Comparison of ENCODE assay signal across 33 cellular contexts in the genomic region with DNA sequence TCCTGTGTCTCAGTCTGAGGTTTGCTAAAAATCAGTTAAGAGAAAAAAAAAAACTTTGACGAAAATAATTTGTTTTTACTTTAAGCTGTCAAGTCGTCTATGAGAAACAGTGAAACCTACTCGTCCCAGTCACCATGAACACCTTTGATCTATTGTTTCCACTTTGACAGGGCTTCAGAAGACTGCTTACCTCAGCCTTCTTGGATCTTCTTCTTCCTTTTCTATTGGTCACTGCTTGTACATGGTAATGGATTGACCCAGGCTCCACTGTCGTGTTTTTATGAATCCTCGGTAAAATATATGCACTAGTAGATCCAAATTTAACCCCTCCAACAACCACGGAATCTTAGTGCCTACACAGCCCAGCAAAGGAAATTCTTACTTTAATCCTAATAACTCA. TPM values are rescaled to one million over a fixed set of nuclear protein-coding genes. Genes with fewer than 3 reads are reported as not detected.
"Had no signal": no experiment of that assay in that cellular context is flagged by ENCODE, and none has a peak within 500 bp of the region (broad histone marks: within the 10 kb centered on the region; RNA-seq: fewer than 3 reads in every experiment).

A gene with protein sequence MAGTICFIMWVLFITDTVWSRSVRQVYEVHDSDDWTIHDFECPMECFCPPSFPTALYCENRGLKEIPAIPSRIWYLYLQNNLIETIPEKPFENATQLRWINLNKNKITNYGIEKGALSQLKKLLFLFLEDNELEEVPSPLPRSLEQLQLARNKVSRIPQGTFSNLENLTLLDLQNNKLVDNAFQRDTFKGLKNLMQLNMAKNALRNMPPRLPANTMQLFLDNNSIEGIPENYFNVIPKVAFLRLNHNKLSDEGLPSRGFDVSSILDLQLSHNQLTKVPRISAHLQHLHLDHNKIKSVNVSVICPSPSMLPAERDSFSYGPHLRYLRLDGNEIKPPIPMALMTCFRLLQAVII (minus strand): TSS at position 254 of the 400 bp plus-strand sequence. CDS start 1,743 bp downstream, outside the sequence.

- H3K9ac ChIP-seq: neural progenitor cell had no signal

- H3K4me3 ChIP-seq: left lung, lower lobe of right lung, neural progenitor cell, ovary, right atrium auricular region, right lobe of liver, smooth muscle cell, tibial nerve, upper lobe of left lung had no signal

- H2AFZ ChIP-seq: neural progenitor cell had no signal

- H3K27ac ChIP-seq: left lung, lower lobe of right lung, neural progenitor cell, neutrophil, ovary, right atrium auricular region, right lobe of liver, tibial nerve, upper lobe of left lung had no signal

- H3K9me3 ChIP-seq: left lung, lower lobe of right lung, neutrophil, ovary, right atrium auricular region, right lobe of liver, tibial nerve, upper lobe of left lung had no signal

- ATAC-seq: left colon; left lung; lower lobe of right lung; natural killer cell; right lobe of liver; stimulated activated memory B cell treated with anti-CD40 and anti-IgM and Interleukin-4, amounts not matched to agents 10 μg/mL and 1 μg/mL and 100 μg/mL, for 72 hours; stimulated activated naive CD8-positive, alpha-beta T cell treated with anti-CD3 and anti-CD28 coated beads, Interleukin-15, amount 100 ng/mL, for 72 hours had no signal

- H3K4me2 ChIP-seq: neural progenitor cell, smooth muscle cell had no signal

- H3K36me3 ChIP-seq: left lung, lower lobe of right lung, neural progenitor cell, neutrophil, ovary, right atrium auricular region, right lobe of liver, tibial nerve, upper lobe of left lung had no signal

- DNase-seq: hypothalamus; immature natural killer cell; kidney; left colon; left lung; lower lobe of right lung; mammary epithelial cell; mesenchymal stem cell; naive B cell; natural killer cell; nephron progenitor cell; occipital lobe; ovary; right lobe of liver; stimulated activated CD4-positive, alpha-beta T cell treated with anti-CD3 and anti-CD28 coated beads, Interleukin-1b, Interleukin-23, amount 100 ng/mL, for 48 hours; stimulated activated CD4-positive, alpha-beta T cell treated with anti-CD3 and anti-CD28 coated beads, Interleukin-2, amount 100 ng/mL, for 48 hours; stimulated activated CD4-positive, alpha-beta T cell treated with anti-CD3 and anti-CD28 coated beads, Interleukin-4, amount 100 ng/mL, for 4 hours; stimulated activated CD8-positive, alpha-beta memory T cell treated with anti-CD3 and anti-CD28 coated beads, Interleukin-4, amount 100 ng/mL, for 48 hours; stimulated activated naive CD4-positive, alpha-beta T cell treated with Interleukin-2 at 50 U/mL for 16 hours; stimulated activated naive CD8-positive, alpha-beta T cell treated with anti-CD3 and anti-CD28 coated beads, Interleukin-15, amount 100 ng/mL, for 72 hours; substantia nigra; upper lobe of left lung had no signal

- H3K4me1 ChIP-seq: left lung, lower lobe of right lung, neural progenitor cell, right lobe of liver, upper lobe of left lung had no signal

- H3K27me3 ChIP-seq: left lung, neural progenitor cell, neutrophil, ovary, right atrium auricular region, right lobe of liver, tibial nerve, upper lobe of left lung had no signal

RNA-seq across cellular contexts. Expression of the gene that starts here (rescaled TPM):
- total RNA-seq: kidney, left colon, liver, lower lobe of right lung, mammary epithelial cell, mononuclear cell, natural killer cell, progenitor cell of endocrine pancreas, pulmonary artery endothelial cell, renal cortical epithelial cell, right atrium auricular region, right lobe of liver, smooth muscle cell, tibial nerve, upper lobe of left lung had no signal
- polyA plus RNA-seq: immature natural killer cell, liver, mammary epithelial cell, smooth muscle cell had no signal
